ENCODE assay signal across 19 cellular contexts in the genomic region with DNA sequence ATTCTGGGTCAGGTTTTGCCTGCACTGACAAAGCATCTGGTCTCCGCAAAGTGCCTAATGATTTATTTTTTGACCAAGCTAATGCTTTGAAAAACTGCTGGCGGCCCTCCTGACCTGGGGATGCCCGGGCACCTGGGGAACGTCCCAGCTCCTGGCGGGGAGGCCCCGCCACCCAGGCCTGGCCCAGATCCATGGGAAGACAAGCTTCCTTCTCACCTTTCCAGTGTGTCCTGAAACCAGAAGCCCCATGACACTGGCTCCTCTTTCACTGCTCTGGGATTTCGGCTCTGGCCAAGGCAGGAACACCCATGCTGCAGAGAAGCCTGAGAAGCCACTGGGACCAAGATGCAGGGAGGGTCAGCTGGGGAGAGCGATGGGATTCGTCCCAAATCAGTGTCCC.
"Had no signal": no experiment of that assay in that cellular context is flagged by ENCODE, and none has a peak within 500 bp of the region (broad histone marks: within the 10 kb centered on the region; RNA-seq: fewer than 3 reads in every experiment).

No MANE protein-coding gene starts in this region.

- H3K27me3 ChIP-seq: neural progenitor cell, transverse colon, upper lobe of right lung, uterus had no signal

- H3K36me3 Mint-ChIP-seq: neural progenitor cell had no signal

- H3K4me3 ChIP-seq: coronary artery, esophagus squamous epithelium, neural progenitor cell, suprapubic skin, transverse colon, upper lobe of right lung, uterus had no signal

- H3K9ac ChIP-seq: neural progenitor cell had no signal

- H3K27ac Mint-ChIP-seq: effector memory CD8-positive, alpha-beta T cell; naive thymus-derived CD4-positive, alpha-beta T cell; neural progenitor cell had no signal

- H3K27ac ChIP-seq: coronary artery, esophagus squamous epithelium, neural progenitor cell, suprapubic skin, transverse colon, upper lobe of right lung, uterus had no signal

- H3K9me3 ChIP-seq: esophagus squamous epithelium, suprapubic skin, transverse colon, upper lobe of right lung, uterus had no signal

- H3K9me3 Mint-ChIP-seq: effector memory CD8-positive, alpha-beta T cell; naive thymus-derived CD4-positive, alpha-beta T cell; nephron; neural progenitor cell; stimulated activated naive CD8-positive, alpha-beta T cell treated with anti-CD3 and anti-CD28 coated beads, Interleukin-15, amount 100 ng/mL, for 72 hours had no signal

- DNase-seq: dermis blood vessel endothelial cell; effector memory CD8-positive, alpha-beta T cell; erythroblast; esophagus squamous epithelium; head of caudate nucleus; mesenchymal stem cell; midbrain; naive thymus-derived CD4-positive, alpha-beta T cell; posterior cingulate gyrus; stimulated activated CD4-positive, alpha-beta T cell treated with anti-CD3 and anti-CD28 coated beads, Interleukin-4, amount 100 ng/mL, for 4 hours; stimulated activated naive CD4-positive, alpha-beta T cell; stimulated activated naive CD8-positive, alpha-beta T cell treated with anti-CD3 and anti-CD28 coated beads, Interleukin-15, amount 100 ng/mL, for 72 hours; transverse colon; upper lobe of right lung; uterus had no signal

- H3K36me3 ChIP-seq: esophagus squamous epithelium, neural progenitor cell, suprapubic skin, transverse colon, upper lobe of right lung, uterus had no signal

- H3K4me1 ChIP-seq: uterus had no signal

- H3K4me3 Mint-ChIP-seq: effector memory CD8-positive, alpha-beta T cell; naive thymus-derived CD4-positive, alpha-beta T cell; neural progenitor cell; stimulated activated naive CD8-positive, alpha-beta T cell treated with anti-CD3 and anti-CD28 coated beads, Interleukin-15, amount 100 ng/mL, for 72 hours had no signal
